Comparison of ENCODE assay signal across 8 cellular contexts in genomic region chr17:8222630-8223355, GRCh38. TPM values are rescaled to one million over a fixed set of nuclear protein-coding genes. Genes with fewer than 3 reads are reported as not detected.
DNase-seq lines count a peak whose midpoint lies in the region; ATAC-seq and TF ChIP-seq lines count a peak whose summit lies in the region.

No MANE protein-coding gene starts in this region.

- peaks cover 0 to 35% (median 0%) of the 10 kb centered on the region in 11 donors for H3K9me3 Mint-ChIP-seq in naive thymus-derived CD4-positive, alpha-beta T cell
- no peaks in the 10 kb centered on the region for H3K9me3 Mint-ChIP-seq in stimulated activated effector memory CD8-positive, alpha-beta T cell treated with anti-CD3 and anti-CD28 coated beads, Interleukin-12 subunit alpha, Interleukin-12 subunit beta, amount 100 ng/mL, for 72 hours

- peaks cover 30 to 81% (median 70%) of the 10 kb centered on the region in 7 donors for H3K4me1 Mint-ChIP-seq in naive thymus-derived CD4-positive, alpha-beta T cell
- H3K4me1 Mint-ChIP-seq in stimulated activated effector memory CD8-positive, alpha-beta T cell treated with anti-CD3 and anti-CD28 coated beads, Interleukin-12 subunit alpha, Interleukin-12 subunit beta, amount 100 ng/mL, for 72 hours: peaks cover 67% of the 10 kb centered on the region

- DNase-seq in DMS 273 treated with DMSO at 0.1 percent for 48 hours (lab: John Stamatoyannopoulos, UW) (peak; percentile 91), Peyer's patch (peak; percentile 91 to 97 (median 94)), activated T-helper 1 cell treated with Interleukin-2 at 50 U/mL for 16 hours (ENCODE audit: low read depth) (peak; percentile 79), fibroblast of gingiva (ENCODE audit: low read depth) (peak; percentile 96)
- DNase-seq in naive thymus-derived CD4-positive, alpha-beta T cell: peak; percentile 88 to 92 (median 91)
- DNase-seq in stimulated activated effector memory CD8-positive, alpha-beta T cell treated with anti-CD3 and anti-CD28 coated beads, Interleukin-12 subunit alpha, Interleukin-12 subunit beta, amount 100 ng/mL, for 72 hours (ENCODE audit: low spot score in 2 of 2): peak; percentile 89 to 97

- POLR2A ChIA-PET in naive thymus-derived CD4-positive, alpha-beta T cell (lab: Charles Lee): interaction anchor here (0.6 to 10.9 kb wide), 32 partner anchors 9 to 1177 kb away, joined by 3 to 436 read pairs (median 8); partner anchors contain the start of genes ALOXE3, AURKB, BORCS6 and CTC1

- peak overlapping the region; percentile 86 to 99 (median 92) for H3K4me3 Mint-ChIP-seq in naive thymus-derived CD4-positive, alpha-beta T cell
- H3K4me3 Mint-ChIP-seq in stimulated activated effector memory CD8-positive, alpha-beta T cell treated with anti-CD3 and anti-CD28 coated beads, Interleukin-12 subunit alpha, Interleukin-12 subunit beta, amount 100 ng/mL, for 72 hours: peak overlapping the region; percentile 95

- H3K4me3 ChIP-seq in Peyer's patch: peak overlapping the region; percentile 53 to 78 (median 58)
- peak overlapping the region; percentile 99 for H3K4me3 ChIP-seq in naive thymus-derived CD4-positive, alpha-beta T cell (ENCODE audit: low read length)

- H3K36me3 Mint-ChIP-seq in naive thymus-derived CD4-positive, alpha-beta T cell: peaks cover 9 to 37% (median 18%) of the 10 kb centered on the region in 5 donors
- peaks cover 77% of the 10 kb centered on the region for H3K36me3 Mint-ChIP-seq in stimulated activated effector memory CD8-positive, alpha-beta T cell treated with anti-CD3 and anti-CD28 coated beads, Interleukin-12 subunit alpha, Interleukin-12 subunit beta, amount 100 ng/mL, for 72 hours

- H3K27me3 ChIP-seq in Peyer's patch: no peaks in the 10 kb centered on the region
- no peaks in the 10 kb centered on the region for H3K27me3 ChIP-seq in naive thymus-derived CD4-positive, alpha-beta T cell (ENCODE audit: control insufficient read depth in 2 of 2, insufficient read depth in 2 of 2, low read length in 2 of 2)

- intact Hi-C loops in naive thymus-derived CD4-positive, alpha-beta T cell (cut with micrococcal nuclease): loop anchor here (1.0 to 10.0 kb wide), 22 partner anchors 12 to 1208 kb away; partner anchors contain the start of genes AURKB (in 2 of the 2), SLC25A35 (in 2 of the 2), CCDC42 (in 1 of the 2) and CHD3 (in 1 of the 2)

- H3K36me3 ChIP-seq in Peyer's patch: peaks cover 0 to 6% (median 0%) of the 10 kb centered on the region in 3 donors
- peaks cover 0 to 13% (median 6%) of the 10 kb centered on the region in 3 experiments for H3K36me3 ChIP-seq in naive thymus-derived CD4-positive, alpha-beta T cell (ENCODE audit: control insufficient read depth in 2 of 3, insufficient read depth in 3 of 3, low read length in 3 of 3)

- no peak for TF ChIP-seq CTCF in Peyer's patch (IDR thresholded peaks at IDR 0.05)

- peak overlapping the region; percentile 92 to 99 (median 98) for H3K27ac ChIP-seq in Peyer's patch
- peak overlapping the region; percentile 83 for H3K27ac ChIP-seq in naive thymus-derived CD4-positive, alpha-beta T cell (ENCODE audit: low read depth, low read length)

- H3K9me3 ChIP-seq in Peyer's patch: no peaks in the 10 kb centered on the region
- H3K9me3 ChIP-seq in naive thymus-derived CD4-positive, alpha-beta T cell (ENCODE audit: control insufficient read depth in 2 of 3, low read length in 3 of 3): no peaks in the 10 kb centered on the region

- H3K27me3 Mint-ChIP-seq in naive thymus-derived CD4-positive, alpha-beta T cell: peaks cover 0 to 17% (median 0%) of the 10 kb centered on the region in 5 donors

- CTCF ChIA-PET in naive thymus-derived CD4-positive, alpha-beta T cell (lab: Charles Lee): interaction anchor here (0.8 to 7.2 kb wide), 7 partner anchors 24 to 84 kb away, joined by 3 to 70 read pairs (median 12); partner anchors contain the start of genes BORCS6, CTC1, PFAS and SLC25A35

- peak; percentile 51 for TF ChIP-seq EP300 in Ishikawa (IDR thresholded peaks at IDR 0.05; ENCODE audit: borderline replicate concordance)

- H3K4me1 ChIP-seq in Peyer's patch: peaks cover 3 to 27% (median 4%) of the 10 kb centered on the region in 4 donors
- peaks cover 23 to 26% of the 10 kb centered on the region in 2 donors for H3K4me1 ChIP-seq in naive thymus-derived CD4-positive, alpha-beta T cell (ENCODE audit: control insufficient read depth in 2 of 2, insufficient read depth in 2 of 2, low read length in 2 of 2)

- peak; percentile 32 for ATAC-seq in GM21528 (IDR thresholded peaks at IDR 0.05; ENCODE audit: low FRiP score, unreplicated experiment)
- peak; percentile 66 for ATAC-seq in naive thymus-derived CD4-positive, alpha-beta T cell
- peak; percentile 63 for ATAC-seq in stimulated activated effector memory CD8-positive, alpha-beta T cell treated with anti-CD3 and anti-CD28 coated beads, Interleukin-12 subunit alpha, Interleukin-12 subunit beta, amount 100 ng/mL, for 72 hours

- peak overlapping the region; percentile 95 to 100 (median 99) for H3K27ac Mint-ChIP-seq in naive thymus-derived CD4-positive, alpha-beta T cell
- peak overlapping the region; percentile 100 for H3K27ac Mint-ChIP-seq in stimulated activated effector memory CD8-positive, alpha-beta T cell treated with anti-CD3 and anti-CD28 coated beads, Interleukin-12 subunit alpha, Interleukin-12 subunit beta, amount 100 ng/mL, for 72 hours

- no peak for TF ChIP-seq RAD21 in Ishikawa (IDR thresholded peaks at IDR 0.05; ENCODE audit: low read depth)

- peak; percentile 55 to 70 for TF ChIP-seq POLR2A in Peyer's patch (IDR thresholded peaks at IDR 0.05)

TF ChIP-seq in Ishikawa, 13 proteins besides CTCF, POLR2A, EP300 and RAD21 (continues in another document):
- TF ChIP-seq CREB1 (IDR thresholded peaks at IDR 0.05; ENCODE audit: low read depth): no peak
- peak; percentile 85 for TF ChIP-seq TAF1 (IDR thresholded peaks at IDR 0.05; ENCODE audit: low read depth)
- peak; percentile 92 for TF ChIP-seq EGR1 (IDR thresholded peaks at IDR 0.05)
- no peak for TF ChIP-seq USF1 (IDR thresholded peaks at IDR 0.05)
- peak; percentile 53; the same call in 1 of the 2 replicates for TF ChIP-seq FOXM1 (IDR thresholded peaks at IDR 0.05; ENCODE audit: borderline replicate concordance, low read depth)
- no peak for TF ChIP-seq REST (IDR thresholded peaks at IDR 0.05; ENCODE audit: low read depth)
- TF ChIP-seq CEBPB (IDR thresholded peaks at IDR 0.05): 0 out of 2 replicates have a peak, but pooled peaks have one; percentile 17
- TF ChIP-seq MAX (IDR thresholded peaks at IDR 0.05): peak; percentile 22; the same call in 1 of the 2 replicates
- peak; percentile 73; the same call in 1 of the 2 replicates for TF ChIP-seq NFIC (IDR thresholded peaks at IDR 0.05)
- peak; percentile 94 for TF ChIP-seq TEAD4 (IDR thresholded peaks at IDR 0.05)
- peak; percentile 38 for TF ChIP-seq TCF12 (IDR thresholded peaks at IDR 0.05; ENCODE audit: low read depth)

RNA-seq across cellular contexts. Expression of gene AURKB, which starts 12.4 kb away (rescaled TPM):
- total RNA-seq in Peyer's patch: 100 to 1,000 TPM in 1 of 4 donors, 10 to 100 TPM in 3; 10.5 to 111 (median 19.1) TPM
- total RNA-seq in naive thymus-derived CD4-positive, alpha-beta T cell: 10 to 100 TPM in 1 of 5 experiments, 1 to 10 TPM in 4; 1.1 to 97.7 (median 1.3) TPM
- not detected for polyA plus RNA-seq in naive thymus-derived CD4-positive, alpha-beta T cell

RNA-seq across cellular contexts. Expression of gene CTC1, which starts 25.1 kb away (rescaled TPM):
- total RNA-seq in Peyer's patch: 10 to 100 TPM; 35.0 to 99.9 (median 84.9) TPM
- total RNA-seq in naive thymus-derived CD4-positive, alpha-beta T cell: 100 to 1,000 TPM; 124 to 366 (median 305) TPM
- 10 to 100 TPM; 25.1 to 32.7 TPM for polyA plus RNA-seq in naive thymus-derived CD4-positive, alpha-beta T cell

RNA-seq across cellular contexts. Expression of gene PFAS, which starts 26.3 kb away (rescaled TPM):
- 10 to 100 TPM in 3 of 4 donors, 1 to 10 TPM in 1; 7.4 to 63.5 (median 14.0) TPM for total RNA-seq in Peyer's patch
- 10 to 100 TPM; 31.6 to 68.9 (median 31.9) TPM for total RNA-seq in naive thymus-derived CD4-positive, alpha-beta T cell
- polyA plus RNA-seq in naive thymus-derived CD4-positive, alpha-beta T cell: 10 to 100 TPM; 15.2 to 17.4 TPM

RNA-seq across cellular contexts. Expression of gene BORCS6, which starts 32.8 kb away (rescaled TPM):
- 10 to 100 TPM; 12.6 to 22.6 (median 17.9) TPM for total RNA-seq in Peyer's patch
- 10 to 100 TPM in 3 of 5 experiments, 1 to 10 TPM in 2; 5.4 to 16.1 (median 13.4) TPM for total RNA-seq in naive thymus-derived CD4-positive, alpha-beta T cell
- polyA plus RNA-seq in naive thymus-derived CD4-positive, alpha-beta T cell: 10 to 100 TPM; 16.7 to 23.7 TPM

RNA-seq across cellular contexts. Expression of gene TMEM107, which starts 46.6 kb away (rescaled TPM):
- total RNA-seq in Peyer's patch: 10 to 100 TPM in 3 of 4 donors, 1 to 10 TPM in 1; 6.5 to 27.2 (median 16.4) TPM
- 10 to 100 TPM; 23.1 to 49.7 (median 26.5) TPM for total RNA-seq in naive thymus-derived CD4-positive, alpha-beta T cell
- 10 to 100 TPM; 40.4 to 45.9 TPM for polyA plus RNA-seq in naive thymus-derived CD4-positive, alpha-beta T cell

Comparison
In these comparisons a context has a peak if more than half of its experiments do, and no peak if none do; other contexts are left out.
1. Peak in every context shown above with its lines: DNase-seq, ATAC-seq, H3K4me3 ChIP-seq and H3K27ac ChIP-seq.